In the genomic region with DNA sequence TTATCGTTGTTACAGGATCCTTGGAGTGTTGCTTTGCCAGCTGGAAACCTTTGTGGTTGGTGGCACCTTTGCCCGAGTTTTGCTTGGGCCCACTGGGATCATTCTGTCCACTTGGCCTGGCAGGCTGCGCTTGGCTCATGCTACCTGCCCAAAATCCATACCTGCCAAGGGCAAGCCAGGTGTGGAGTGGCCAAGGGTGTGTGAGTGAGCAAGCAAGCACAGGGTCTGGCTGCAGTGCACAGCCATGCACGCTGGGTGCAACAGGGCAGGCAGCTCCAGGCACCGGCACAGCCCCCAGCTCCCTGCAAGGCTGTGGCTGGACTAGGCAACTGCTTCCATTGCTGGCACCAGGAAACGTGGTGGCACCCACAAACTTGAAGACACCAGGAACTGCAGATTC, we compare ENCODE assay signal across 28 cellular contexts.
"Had no signal": no experiment of that assay in that cellular context is flagged by ENCODE, and none has a peak within 500 bp of the region (broad histone marks: within the 10 kb centered on the region; RNA-seq: fewer than 3 reads in every experiment).

No MANE protein-coding gene starts in this region.

- FAIRE-seq: astrocyte had no signal

- H3K9me3 Mint-ChIP-seq: activated T-cell treated with anti-CD3 and anti-CD28 coated beads, Interleukin-2, amount 50 U/mL, for 4 hours; T-helper 2 cell treated with Interferon-gamma antibody and Interleukin-4, amounts not matched to agents 5 μg/mL and 100 μg/mL, for 36 hours had no signal

- H3K27ac ChIP-seq: SJCRH30 had no signal

- H3K27me3 Mint-ChIP-seq: activated naive CD8-positive, alpha-beta T cell had no signal

- H3K4me2 ChIP-seq: SK-N-SH had no signal

- H3K36me3 ChIP-seq: SJCRH30 had no signal

- H3K4me3 ChIP-seq: SJCRH30 had no signal

- H3K4me1 ChIP-seq: SJCRH30 had no signal

- H3K9me3 ChIP-seq: SJCRH30, SK-N-SH had no signal

- ATAC-seq: activated CD4-positive, CD25-positive, alpha-beta regulatory T cell treated with anti-CD3 and anti-CD28 coated beads, Interleukin-2, amount 50 U/mL, for 24 hours; activated CD8-positive, alpha-beta T cell treated with anti-CD3 and anti-CD28 coated beads, Interleukin-2, amount 10 ng/mL, durations not matched to agents 7 days and 5 days; Panc1 had no signal

- H3K4me1 Mint-ChIP-seq: brain had no signal

- H3K27me3 ChIP-seq: SJCRH30 had no signal

- H3K9ac ChIP-seq: SK-N-SH had no signal

- H3K4me3 Mint-ChIP-seq: activated CD8-positive, alpha-beta T cell treated with anti-CD3 and anti-CD28 coated beads, Interleukin-2, amount 10 ng/mL, durations not matched to agents 7 days and 5 days; activated naive CD8-positive, alpha-beta T cell; activated T-cell treated with anti-CD3 and anti-CD28 coated beads, Interleukin-2, amount 50 U/mL, for 4 hours; brain; T-helper 2 cell treated with Interferon-gamma antibody and Interleukin-4, amounts not matched to agents 5 μg/mL and 100 μg/mL, for 36 hours had no signal

- DNase-seq: activated CD4-positive, alpha-beta T cell treated with anti-CD3 and anti-CD28 coated beads for 4 hours; activated CD8-positive, alpha-beta T cell treated with anti-CD3 and anti-CD28 coated beads, Interleukin-2, amount 10 ng/mL, durations not matched to agents 7 days and 5 days; activated effector memory CD4-positive, alpha-beta T cell treated with anti-CD3 and anti-CD28 coated beads, Interleukin-2, amount 50 U/mL, for 16 hours; activated naive CD4-positive, alpha-beta T cell treated with Interleukin-2 at 50 U/mL for 16 hours; activated T-cell treated with anti-CD3 and anti-CD28 coated beads, Interleukin-2, amount 50 U/mL, for 4 hours; Kasumi-1; KBM-7; NCI-H1092; NCI-H1417; NCI-H1694; NCI-H2029; NCI-H2107; NCI-H2171 treated with DMSO at 0.1 percent for 48 hours; NCI-H226; NCI-H510A; NCI-H526 treated with DMSO at 0.1 percent for 48 hours; NCI-H82; Right ventricle myocardium superior; RPMI8226; SJCRH30; SK-N-SH; SW 1271 had no signal

- H3K27ac Mint-ChIP-seq: activated CD8-positive, alpha-beta T cell treated with anti-CD3 and anti-CD28 coated beads, Interleukin-2, amount 10 ng/mL, durations not matched to agents 7 days and 5 days; activated naive CD8-positive, alpha-beta T cell; brain; T-helper 2 cell treated with Interferon-gamma antibody and Interleukin-4, amounts not matched to agents 5 μg/mL and 100 μg/mL, for 36 hours had no signal
